Comparison of ENCODE assay signal across 8 cellular contexts in genomic region chr11:65786786-65787636, GRCh38. TPM values are rescaled to one million over a fixed set of nuclear protein-coding genes. Genes with fewer than 3 reads are reported as not detected.
DNase-seq lines count a peak whose midpoint lies in the region; ATAC-seq and TF ChIP-seq lines count a peak whose summit lies in the region.

Gene OVOL1 (plus strand): TSS chr11:65787063. CDS start chr11:65787374, 311 bp downstream.

- H3K27me3 ChIP-seq in left lung = peaks cover 36 to 58% of the 10 kb centered on the region in 2 donors

- no peaks in the 10 kb centered on the region for H3K9me3 Mint-ChIP-seq in activated CD8-positive, alpha-beta T cell treated with anti-CD3 and anti-CD28 coated beads, Interleukin-2, amount 10 ng/mL, durations not matched to agents 7 days and 5 days (ENCODE audit: insufficient read depth)

- H3K27me3 Mint-ChIP-seq in activated CD8-positive, alpha-beta T cell treated with anti-CD3 and anti-CD28 coated beads, Interleukin-2, amount 10 ng/mL, durations not matched to agents 7 days and 5 days (ENCODE audit: low read depth) = peaks cover 49% of the 10 kb centered on the region

- peaks cover 44% of the 10 kb centered on the region for H3K4me1 Mint-ChIP-seq in activated CD8-positive, alpha-beta T cell treated with anti-CD3 and anti-CD28 coated beads, Interleukin-2, amount 10 ng/mL, durations not matched to agents 7 days and 5 days (ENCODE audit: low read depth)

- peak within 1 kb of the TSS; percentile 58 for H3K4me3 Mint-ChIP-seq in activated CD8-positive, alpha-beta T cell treated with anti-CD3 and anti-CD28 coated beads, Interleukin-2, amount 10 ng/mL, durations not matched to agents 7 days and 5 days

- H3K4me3 ChIP-seq in left lung (peak within 1 kb of the TSS in 1 of 2 donors; percentile 36), urinary bladder (ENCODE audit: low read depth, low read length) (peak within 1 kb of the TSS; percentile 44)

- peaks cover 14 to 34% of the 10 kb centered on the region in 2 donors for H3K4me1 ChIP-seq in left lung
- no peaks in the 10 kb centered on the region for H3K4me1 ChIP-seq in urinary bladder (ENCODE audit: insufficient read depth)

- POLR2A ChIA-PET in activated CD8-positive, alpha-beta T cell treated with anti-CD3 and anti-CD28 coated beads, Interleukin-2, amount 10 ng/mL, durations not matched to agents 7 days and 5 days (lab: Charles Lee) = no interaction called here

- no peak within 1 kb of the TSS for H3K27ac ChIP-seq in left lung
- peak within 1 kb of the TSS; percentile 41 for H3K27ac ChIP-seq in urinary bladder (ENCODE audit: low read depth)

- no peak for TF ChIP-seq CTCF in left lung (IDR thresholded peaks at IDR 0.05)

- no peaks in the 10 kb centered on the region for H3K9me3 ChIP-seq in left lung

- H3K36me3 ChIP-seq in left lung (no peaks in the 10 kb centered on the region), urinary bladder (ENCODE audit: insufficient read depth) (no peaks in the 10 kb centered on the region)

- no peak for ATAC-seq in activated CD8-positive, alpha-beta T cell treated with anti-CD3 and anti-CD28 coated beads, Interleukin-2, amount 10 ng/mL, durations not matched to agents 7 days and 5 days
- ATAC-seq in left lung (peak; percentile 75), HG03571 (IDR thresholded peaks at IDR 0.05; ENCODE audit: unreplicated experiment) (no peak)

- DNase-seq in stimulated activated CD4-positive, alpha-beta T cell treated with anti-CD3 and anti-CD28 coated beads, Interleukin-1b, Interleukin-23, amount 100 ng/mL, for 4 hours (ENCODE audit: low read depth in 2 of 2) = peak; percentile 17 to 37
- DNase-seq in stimulated activated CD4-positive, alpha-beta T cell treated with anti-CD3 and anti-CD28 coated beads, Interleukin-2, amount 100 ng/mL, for 48 hours = no peak
- no peak for DNase-seq in activated CD8-positive, alpha-beta T cell treated with anti-CD3 and anti-CD28 coated beads, Interleukin-2, amount 10 ng/mL, durations not matched to agents 7 days and 5 days
- DNase-seq in left lung = peak; percentile 67 to 84
- DNase-seq in HCEC 1CT = no peak
- DNase-seq in medulla oblongata (ENCODE audit: extremely low spot score) = no peak

- no peaks in the 10 kb centered on the region for H3K36me3 Mint-ChIP-seq in activated CD8-positive, alpha-beta T cell treated with anti-CD3 and anti-CD28 coated beads, Interleukin-2, amount 10 ng/mL, durations not matched to agents 7 days and 5 days (ENCODE audit: low read depth)

- CTCF ChIA-PET in activated CD8-positive, alpha-beta T cell treated with anti-CD3 and anti-CD28 coated beads, Interleukin-2, amount 10 ng/mL, durations not matched to agents 7 days and 5 days (lab: Charles Lee) = interaction anchor here (1.0 kb wide), 1 partner anchor 75 kb away, joined by 4 read pairs; the partner anchor contains the start of gene KAT5

- H3K27ac Mint-ChIP-seq in activated CD8-positive, alpha-beta T cell treated with anti-CD3 and anti-CD28 coated beads, Interleukin-2, amount 10 ng/mL, durations not matched to agents 7 days and 5 days = no peak within 1 kb of the TSS

- under 1% methylated on average over 112 of the region's 112 CpGs for WGBS in urinary bladder

- intact Hi-C loops in left lung (cut with DNase I) = no loop called here

RNA-seq across cellular contexts. Expression of gene OVOL1, which starts in this region (rescaled TPM):
- total RNA-seq in activated CD8-positive, alpha-beta T cell treated with anti-CD3 and anti-CD28 coated beads, Interleukin-2, amount 10 ng/mL, durations not matched to agents 7 days and 5 days = under 1 TPM in 1 of 2 experiments, not detected in 1; 0.08 TPM
- total RNA-seq in left lung = under 1 TPM; 0.37 to 0.41 TPM
- 4.7 TPM for total RNA-seq in urinary bladder
- 5.1 TPM for polyA plus RNA-seq in urinary bladder

Comparison
In these comparisons a context has a peak if more than half of its experiments do, and no peak if none do; other contexts are left out.
1. DNase-seq: peak in stimulated activated CD4-positive, alpha-beta T cell treated with anti-CD3 and anti-CD28 coated beads, Interleukin-1b, Interleukin-23, amount 100 ng/mL, for 4 hours (2 of 2); none in stimulated activated CD4-positive, alpha-beta T cell treated with anti-CD3 and anti-CD28 coated beads, Interleukin-2, amount 100 ng/mL, for 48 hours (0 of 2), activated CD8-positive, alpha-beta T cell treated with anti-CD3 and anti-CD28 coated beads, Interleukin-2, amount 10 ng/mL, durations not matched to agents 7 days and 5 days (single experiment), HCEC 1CT (single experiment) and medulla oblongata (single experiment).
2. Peak in DNase-seq and ATAC-seq in left lung; RNA of the gene not detected or under 1 TPM.